ENCODE assay signal across 8 cellular contexts in genomic region chr12:46268349-46268616, GRCh38. TPM values are rescaled to one million over a fixed set of nuclear protein-coding genes. Genes with fewer than 3 reads are reported as not detected.
A peak's percentile ranks its signal among the peaks of the same experiment; 100 is the strongest.
DNase-seq lines count a peak whose midpoint lies in the region; ATAC-seq, FAIRE-seq and TF ChIP-seq lines count a peak whose summit lies in the region.

No MANE protein-coding gene starts in this region.

- no peaks in the 10 kb centered on the region for H3K9me3 ChIP-seq in Caco-2
- no peaks in the 10 kb centered on the region for H3K9me3 ChIP-seq in H1 (ENCODE audit: insufficient read depth in 2 of 2, low read depth in 1 of 2, low read length in 1 of 2)
- H3K9me3 ChIP-seq in neutrophil: no peaks in the 10 kb centered on the region

- no peak overlapping the region for H2BK15ac ChIP-seq in H1 (ENCODE audit: low read length)

- peak overlapping the region; percentile 99 for H2BK5ac ChIP-seq in H1 (ENCODE audit: low read depth, low read length)

- peak overlapping the region; percentile 72 to 91 for H3K4me2 ChIP-seq in H1 (ENCODE audit: insufficient read depth in 1 of 2, low read depth in 2 of 2, low read length in 2 of 2)

- H3K4ac ChIP-seq in H1 (replicated peaks; ENCODE audit: insufficient read length, low read depth, low read length): peak overlapping the region; percentile 96

- H3K9me3 Mint-ChIP-seq in Caco-2 (ENCODE audit: unreplicated experiment): no peaks in the 10 kb centered on the region

- peak overlapping the region; percentile 98 for H3K18ac ChIP-seq in H1 (ENCODE audit: extremely low read depth, low read length)

- no peaks in the 10 kb centered on the region for H3K36me3 Mint-ChIP-seq in Caco-2 (ENCODE audit: insufficient read depth, unreplicated experiment)

- H2BK12ac ChIP-seq in H1 (ENCODE audit: low read depth, low read length): peak overlapping the region; percentile 90; the same call in 1 of the 2 replicates

- H3K23me2 ChIP-seq in H1 (ENCODE audit: low read depth, low read length): peaks cover 9% of the 10 kb centered on the region

- H3K27me3 Mint-ChIP-seq in Caco-2 (ENCODE audit: insufficient read depth, unreplicated experiment): no peaks in the 10 kb centered on the region

- no peaks in the 10 kb centered on the region for H3K27me3 ChIP-seq in Caco-2 (replicated peaks; ENCODE audit: control insufficient read depth, insufficient read depth, low read length)
- no peaks in the 10 kb centered on the region for H3K27me3 ChIP-seq in H1 (replicated peaks in 1 of 4; ENCODE audit: control insufficient read depth in 3 of 4, extremely low read depth in 1 of 4, insufficient read depth in 3 of 4, low read length in 3 of 4)
- peaks cover 6% of the 10 kb centered on the region for H3K27me3 ChIP-seq in neutrophil

- peak overlapping the region; percentile 88 for H3K56ac ChIP-seq in H1 (replicated peaks; ENCODE audit: insufficient read length, low read depth, low read length)

- CTCF ChIA-PET in Caco-2 (lab: Charles Lee): interaction anchor here (0.6 to 1.4 kb wide), 5 partner anchors 12 to 1549 kb away, joined by 3 to 4 read pairs (median 3); no protein-coding TSS in a partner anchor
- CTCF ChIA-PET in H1 (lab: Charles Lee; ENCODE audit: partially characterized antibody): interaction anchor here (0.7 to 1.6 kb wide), 4 partner anchors 8 to 91 kb away, joined by 3 to 4 read pairs (median 3); no protein-coding TSS in a partner anchor

- no peak for TF ChIP-seq EP300 in H1 (IDR thresholded peaks at IDR 0.05; ENCODE audit: borderline replicate concordance in 1 of 2, low read depth in 2 of 2, low read length in 2 of 2)

- H3K4me1 Mint-ChIP-seq in Caco-2 (ENCODE audit: low read depth, unreplicated experiment): no peaks in the 10 kb centered on the region

- intact Hi-C loops in Caco-2 (cut with micrococcal nuclease; ENCODE audit: unreplicated experiment): loop anchor here (1.0 to 5.0 kb wide), 3 partner anchors 104 to 277 kb away; partner anchors contain the start of genes SCAF11 and SLC38A2

- peak overlapping the region; percentile 84 for H4K5ac ChIP-seq in H1 (ENCODE audit: insufficient read length, low read depth, low read length)

- H3K27ac ChIP-seq in H1 (ENCODE audit: low read depth, low read length) (peak overlapping the region; percentile 97), neutrophil (peak overlapping the region; percentile 66)

- H3K14ac ChIP-seq in H1 (ENCODE audit: insufficient read length): no peak overlapping the region

- peaks cover 49 to 80% of the 10 kb centered on the region in 2 experiments for H3K79me2 ChIP-seq in H1 (ENCODE audit: control insufficient read depth in 1 of 2, insufficient read depth in 2 of 2, low read length in 2 of 2)

- no TSS peak for BruUV-seq in Caco-2 (replicated peaks; lab: Mats Ljungman, UMichigan)

- peak overlapping the region; percentile 78 for H3K4me3 ChIP-seq in Caco-2 (ENCODE audit: low read depth, low read length)
- H3K4me3 ChIP-seq in LNCaP clone FGC (ENCODE audit: low read depth, low read length): peak overlapping the region; percentile 79
- H3K4me3 ChIP-seq in H1 (ENCODE audit: extremely low read depth in 1 of 4, insufficient read depth in 2 of 4, low read depth in 3 of 4, low read length in 4 of 4): peak overlapping the region; percentile 91 to 98 (median 96)
- peak overlapping the region; percentile 86 to 92 for H3K4me3 ChIP-seq in neutrophil (ENCODE audit: low read depth in 1 of 2, low read length in 1 of 2)

- no peak for TF ChIP-seq POLR2A in H1 (IDR thresholded peaks at IDR 0.05; ENCODE audit: control extremely low read depth in 1 of 2, low read depth in 2 of 2, low read length in 2 of 2)

- H2AK5ac ChIP-seq in H1 (ENCODE audit: low read depth, low read length): peak overlapping the region; percentile 54; the same call in 1 of the 2 replicates

- DNase-seq in Caco-2 (no peak), LNCaP clone FGC (ENCODE audit: low read depth) (no peak), H1 (ENCODE audit: low read depth in 1 of 2, low spot score in 2 of 2) (no peak), middle frontal gyrus (ENCODE audit: extremely low spot score, low spot score) (no peak), dermis blood vessel endothelial cell (no peak), DMS114 treated with DMSO at 0.1 percent for 48 hours (lab: John Stamatoyannopoulos, UW; ENCODE audit: unreplicated experiment) (no peak)

- no peak overlapping the region for H2AFZ ChIP-seq in H1 (ENCODE audit: low read length)

- WGBS in H1 (ENCODE audit: extremely low coverage in 1 of 2, insufficient coverage in 1 of 2, insufficient read length in 1 of 2, insufficient replicate concordance in 2 of 2, low coverage in 1 of 2, low lambda C conversion rate in 2 of 2, missing lambda C conversion rate in 1 of 2), 2 experiments: 2% methylated on average over 7 of the region's 16 CpGs; no CpG with 5 or more reads in 1 of the 2 experiments

- TF ChIP-seq CTCF in Caco-2 (IDR thresholded peaks at IDR 0.05; ENCODE audit: insufficient read depth in 1 of 2, low read depth in 1 of 2, low read length in 1 of 2, severe bottlenecking in 1 of 2, unreplicated experiment in 1 of 2) (no peak), LNCaP clone FGC (IDR thresholded peaks at IDR 0.05; ENCODE audit: control insufficient read depth, extremely low read depth, insufficient read depth) (no peak), H1 (IDR thresholded peaks at IDR 0.05; ENCODE audit: control extremely low read depth in 1 of 3, insufficient read depth in 1 of 3, low read depth in 1 of 3, low read length in 3 of 3) (no peak), neutrophil (IDR thresholded peaks at IDR 0.05) (no peak)

- H3K27ac Mint-ChIP-seq in Caco-2 (ENCODE audit: unreplicated experiment): no peak overlapping the region

- H3K4me3 Mint-ChIP-seq in Caco-2 (ENCODE audit: unreplicated experiment): no peak overlapping the region

- peaks cover 38% of the 10 kb centered on the region for H3K4me1 ChIP-seq in Caco-2
- peaks cover 6 to 21% (median 12%) of the 10 kb centered on the region in 4 experiments; a peak in 6 of 7 replicates for H3K4me1 ChIP-seq in H1 (replicated peaks in 1 of 4; ENCODE audit: control insufficient read depth in 3 of 4, insufficient read depth in 4 of 4, low read length in 3 of 4)
- peaks cover 24 to 41% of the 10 kb centered on the region in 2 experiments for H3K4me1 ChIP-seq in neutrophil (ENCODE audit: control insufficient read depth in 1 of 2, insufficient read depth in 1 of 2, low read depth in 1 of 2, low read length in 1 of 2)

- peak overlapping the region; percentile 99; the same call in 1 of the 2 replicates for H4K8ac ChIP-seq in H1 (ENCODE audit: extremely low read depth, insufficient read depth, low read length)

- peak overlapping the region; percentile 93 for H2BK120ac ChIP-seq in H1 (replicated peaks; ENCODE audit: low read depth, low read length)

- TF ChIP-seq RAD21 in H1 (IDR thresholded peaks at IDR 0.05 in 1 of 2, conservative IDR thresholded peaks at IDR 0.05 in 1 of 2; ENCODE audit: low read depth in 2 of 2, low read length in 2 of 2): no peak

- POLR2A ChIA-PET in Caco-2 (lab: Charles Lee) (interaction anchor here (0.6 to 2.4 kb wide), 4 partner anchors 8 to 1398 kb away, joined by 3 to 8 read pairs (median 3); partner anchors contain the start of gene SCAF11), H1 (lab: Charles Lee; ENCODE audit: partially characterized antibody) (interaction anchor here (0.6 to 10.3 kb wide), 36 partner anchors 10 to 1217 kb away, joined by 3 to 198 read pairs (median 4); partner anchors contain the start of genes DBX2 and SLC38A2)

- no peak for FAIRE-seq in H1 (lab: Jason Lieb, UNC)

- H4K91ac ChIP-seq in H1 (replicated peaks; ENCODE audit: insufficient read length, low read length): peak overlapping the region; percentile 100

- H4K20me1 ChIP-seq in H1 (replicated peaks in 1 of 2; ENCODE audit: control insufficient read depth in 1 of 2, insufficient read depth in 2 of 2, low read length in 2 of 2): peaks cover 15 to 25% of the 10 kb centered on the region in 2 experiments

- ATAC-seq in HG03432 (IDR thresholded peaks at IDR 0.05; ENCODE audit: unreplicated experiment): no peak

- H3K9ac ChIP-seq in H1 (replicated peaks in 1 of 4; ENCODE audit: extremely low read depth in 1 of 4, low read depth in 3 of 4, low read length in 3 of 4): peak overlapping the region; percentile 96 to 97 (median 96)

- no peak overlapping the region for H3K23ac ChIP-seq in H1 (ENCODE audit: insufficient read length)

- H3K79me1 ChIP-seq in H1 (ENCODE audit: low read depth, low read length): no peaks in the 10 kb centered on the region; the same call in 1 of the 2 replicates

- H3K36me3 ChIP-seq in Caco-2 (ENCODE audit: control insufficient read depth, insufficient read depth, low read length) (no peaks in the 10 kb centered on the region), H1 (ENCODE audit: control insufficient read depth in 2 of 4, insufficient read depth in 4 of 4, low read length in 3 of 4) (no peaks in the 10 kb centered on the region; a peak in 1 of 8 replicates), neutrophil (no peaks in the 10 kb centered on the region)

- H2BK20ac ChIP-seq in H1 (ENCODE audit: low read length): no peak overlapping the region

TF ChIP-seq in H1, 55 proteins besides CTCF, POLR2A, EP300 and RAD21 (continues in another document):
- TF ChIP-seq KDM4A (IDR thresholded peaks at IDR 0.05; ENCODE audit: low read depth, low read length, severe bottlenecking): peak; percentile 17
- no peak for TF ChIP-seq KDM1A (IDR thresholded peaks at IDR 0.05; ENCODE audit: borderline replicate concordance, low read length)
- TF ChIP-seq FOSL1 (IDR thresholded peaks at IDR 0.05; ENCODE audit: insufficient read depth, low read depth, low read length): no peak
- TF ChIP-seq PHF8 (conservative IDR thresholded peaks at IDR 0.05; ENCODE audit: low read depth, low read length): no peak
- no peak for TF ChIP-seq JUN (IDR thresholded peaks at IDR 0.05; ENCODE audit: low read depth, low read length)
- TF ChIP-seq CHD2 (IDR thresholded peaks at IDR 0.05; ENCODE audit: low read length): no peak
- TF ChIP-seq ZNF274 (IDR thresholded peaks at IDR 0.05; ENCODE audit: borderline replicate concordance, extremely low read depth, low read length): no peak
- peak; percentile 26 to 30; a peak in 1 of 4 replicates for TF ChIP-seq SIN3A (conservative IDR thresholded peaks at IDR 0.05 in 1 of 2, IDR thresholded peaks at IDR 0.05 in 1 of 2; ENCODE audit: low read depth in 1 of 2, low read length in 2 of 2)
- no peak for TF ChIP-seq GTF2F1 (IDR thresholded peaks at IDR 0.05; ENCODE audit: borderline replicate concordance, low read depth, low read length)

RNA-seq across cellular contexts. Expression of gene SLC38A1, which starts 0.6 kb away (rescaled TPM):
- total RNA-seq in Caco-2 (2022): 245 and 259 TPM in 2 replicates
- 242 and 253 TPM in 2 replicates for total RNA-seq in H1 (2021; fragmentation: NEBNext Ultra II Directional; extraction: Animal tissue kit (Norgen Biotek cat#: 25700))
- polyA plus RNA-seq in H1 (2011; rRNA removed): 65.6 and 83.4 TPM in 2 replicates
- 78.0 TPM for polyA plus RNA-seq in H1 (2011; cell fraction: cytosol; rRNA removed)
- polyA plus RNA-seq in H1 (2011; cell fraction: nucleus; rRNA removed): 109 TPM
- 72.0 to 136 TPM (median 103 TPM) in 4 replicates for polyA plus RNA-seq in H1 (2012, experiment 1 of 2)
- 7.5 TPM for polyA plus RNA-seq in H1 (2012, experiment 2 of 2)
- 195 TPM for polyA plus RNA-seq in H1 (2013, experiment 1 of 2)
- 193 TPM for polyA plus RNA-seq in H1 (2013, experiment 2 of 2)
- 311 and 415 TPM in 2 replicates for polyA minus RNA-seq in H1 (2011; rRNA and poly(A)+ RNA removed)
- 153 TPM for polyA minus RNA-seq in H1 (2011; cell fraction: cytosol; rRNA and poly(A)+ RNA removed)
- 416 TPM for polyA minus RNA-seq in H1 (2011; cell fraction: nucleus; rRNA and poly(A)+ RNA removed)
- total RNA-seq in dermis blood vessel endothelial cell: 136 and 191 TPM in 2 replicates
